ENCODE assay signal across 14 cellular contexts in the genomic region with DNA sequence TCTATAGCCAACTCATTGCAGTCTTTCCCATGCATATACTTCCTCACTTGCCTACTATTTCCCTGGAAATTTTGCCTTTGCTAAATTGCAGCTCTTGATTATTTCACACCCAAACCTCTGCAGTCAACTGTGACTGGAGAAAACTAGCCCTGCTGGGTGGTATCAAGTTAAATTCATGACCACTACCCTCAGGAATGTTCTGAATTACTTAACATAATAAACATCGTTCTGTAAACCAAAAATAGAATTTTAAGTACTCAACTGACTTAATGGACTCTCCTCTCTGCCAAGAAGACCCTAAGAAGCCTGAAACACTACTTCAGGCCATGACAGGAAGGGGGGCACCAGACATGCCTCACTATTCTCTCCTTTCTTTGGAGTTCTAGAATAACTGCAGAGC.
"Had no signal": no experiment of that assay in that cellular context is flagged by ENCODE, and none has a peak within 500 bp of the region (broad histone marks: within the 10 kb centered on the region; RNA-seq: fewer than 3 reads in every experiment).

No MANE protein-coding gene starts in this region.

- DNase-seq: activated CD4-positive, alpha-beta T cell treated with anti-CD3 and anti-CD28 coated beads for 48 hours; activated CD8-positive, alpha-beta memory T cell treated with anti-CD3 and anti-CD28 coated beads, Interleukin-2, amount 50 U/mL, for 48 hours; activated CD8-positive, alpha-beta T cell treated with anti-CD3 and anti-CD28 coated beads, Interleukin-2, amount 10 ng/mL, durations not matched to agents 7 days and 5 days; activated naive CD4-positive, alpha-beta T cell; activated naive CD8-positive, alpha-beta T cell treated with anti-CD3 and anti-CD28 coated beads, Interleukin-2, amount 50 U/mL, for 24 hours; body of pancreas; esophagus squamous epithelium; foreskin keratinocyte; head of caudate nucleus; left lung; small intestine; thyroid gland; uterus had no signal

- H3K4me3 ChIP-seq: body of pancreas, esophagus squamous epithelium, left lung, thyroid gland, uterus had no signal

- FAIRE-seq: islet of Langerhans, small intestine had no signal
